1 cellular context compared by ENCODE assay signal in genomic region chr10:117175215-117175900, GRCh38.
TF ChIP-seq lines count a peak whose summit lies in the region.

No MANE protein-coding gene starts in this region.

TF ChIP-seq in HCT116, 20 proteins besides CTCF, POLR2A, EP300 and RAD21 (continued from another document):
- TF ChIP-seq ELF1 (IDR thresholded peaks at IDR 0.05; ENCODE audit: borderline replicate concordance, low read depth), result no peak
- no peak for TF ChIP-seq YY1 (IDR thresholded peaks at IDR 0.05; ENCODE audit: extremely low read depth, insufficient replicate concordance, low read depth, low read length)
- no peak for TF ChIP-seq ZNF274 (IDR thresholded peaks at IDR 0.05; ENCODE audit: low read depth, low read length)
- TF ChIP-seq CBX3 (IDR thresholded peaks at IDR 0.05; ENCODE audit: low read depth), result no peak
- no peak for TF ChIP-seq TCF7L2 (IDR thresholded peaks at IDR 0.05; ENCODE audit: borderline replicate concordance, extremely low read depth, insufficient read depth, insufficient read length)
- no peak for TF ChIP-seq POLR2AphosphoS5 (IDR thresholded peaks at IDR 0.05; ENCODE audit: low read depth, low read length)
- no peak for TF ChIP-seq EGR1 (IDR thresholded peaks at IDR 0.05; ENCODE audit: low read depth)
- no peak for TF ChIP-seq MAX (IDR thresholded peaks at IDR 0.05)
- no peak for TF ChIP-seq EZH2phosphoT487 (IDR thresholded peaks at IDR 0.05; ENCODE audit: borderline replicate concordance)
